In genomic region chr15:31469801-31470545, GRCh38 we compare ENCODE assay signal across 25 cellular contexts.
DNase-seq lines count a peak whose midpoint lies in the region; ATAC-seq and TF ChIP-seq lines count a peak whose summit lies in the region.
"Had no signal": no experiment of that assay in that cellular context is flagged by ENCODE, and none has a peak within 500 bp of the region (broad histone marks: within the 10 kb centered on the region; RNA-seq: fewer than 3 reads in every experiment).

No MANE protein-coding gene starts in this region.

- WGBS in H9 (ENCODE audit: extremely low coverage, insufficient read length, low lambda C conversion rate), result no CpG with 5 or more reads among the region's 6 CpGs

- no peaks in the 10 kb centered on the region for H3K27me3 ChIP-seq in H9 (ENCODE audit: insufficient read depth, low read length)
- H3K27me3 ChIP-seq: transverse colon had no signal

- H3K27me3 Mint-ChIP-seq in activated CD4-positive, alpha-beta T cell treated with anti-CD3 and anti-CD28 coated beads for 36 hours, result no peaks in the 10 kb centered on the region
- H3K27me3 Mint-ChIP-seq in H9 (ENCODE audit: low read depth) (peaks cover 5% of the 10 kb centered on the region), osteocyte (ENCODE audit: unreplicated experiment) (peaks cover 7% of the 10 kb centered on the region)
- no peaks in the 10 kb centered on the region for H3K27me3 Mint-ChIP-seq in activated CD8-positive, alpha-beta memory T cell treated with anti-CD3 and anti-CD28 coated beads, Interleukin-2, amount 10 ng/mL, durations not matched to agents 7 days and 5 days

- no peaks in the 10 kb centered on the region for H4K20me1 ChIP-seq in H9 (ENCODE audit: control insufficient read depth, insufficient read depth, insufficient read length)

- H3K9ac ChIP-seq in H9 (ENCODE audit: extremely low read depth, insufficient read length, low read length), result no peak overlapping the region

- no peak for ATAC-seq in activated CD4-positive, alpha-beta T cell treated with anti-CD3 and anti-CD28 coated beads for 36 hours
- no peak for ATAC-seq in activated CD8-positive, alpha-beta memory T cell treated with anti-CD3 and anti-CD28 coated beads, Interleukin-2, amount 10 ng/mL, durations not matched to agents 7 days and 5 days
- ATAC-seq: HCT116, K562, Panc1 had no signal

- no peak overlapping the region for H4K5ac ChIP-seq in H9 (ENCODE audit: insufficient read length, low read depth, low read length)

- peak overlapping the region; percentile 42 for H3K27ac Mint-ChIP-seq in activated CD4-positive, alpha-beta T cell treated with anti-CD3 and anti-CD28 coated beads for 36 hours
- H3K27ac Mint-ChIP-seq in H9 (no peak overlapping the region), osteocyte (ENCODE audit: unreplicated experiment) (no peak overlapping the region)
- H3K27ac Mint-ChIP-seq in activated CD8-positive, alpha-beta memory T cell treated with anti-CD3 and anti-CD28 coated beads, Interleukin-2, amount 10 ng/mL, durations not matched to agents 7 days and 5 days, result no peak overlapping the region
- H3K27ac Mint-ChIP-seq: mesothelial cell of epicardium had no signal

- no peak overlapping the region for H3K14ac ChIP-seq in H9 (ENCODE audit: insufficient read depth, low read length)

- no peak overlapping the region for H2BK5ac ChIP-seq in H9 (ENCODE audit: insufficient read length, low read length)

- no peaks in the 10 kb centered on the region for H3K23me2 ChIP-seq in H9 (ENCODE audit: insufficient read length, low read depth, low read length, poor library complexity, severe bottlenecking)

- H3K27ac ChIP-seq in H9 (ENCODE audit: insufficient read length, low read depth, low read length), result no peak overlapping the region
- H3K27ac ChIP-seq: transverse colon had no signal

- no peak for DNase-seq in activated CD4-positive, alpha-beta T cell treated with anti-CD3 and anti-CD28 coated beads for 36 hours
- DNase-seq in activated CD4-positive, alpha-beta T cell treated with anti-CD3 and anti-CD28 coated beads, Interleukin-2, amount 50 U/mL, for 48 hours, result no peak
- peak; percentile 9 for DNase-seq in H9
- DNase-seq in activated CD8-positive, alpha-beta memory T cell treated with anti-CD3 and anti-CD28 coated beads, Interleukin-2, amount 10 ng/mL, durations not matched to agents 7 days and 5 days, result peak; percentile 11
- DNase-seq in osteocyte (ENCODE audit: extremely low spot score, unreplicated experiment), result peak; percentile 53
- no peak for DNase-seq in DMS79 treated with DMSO at 0.1 percent for 48 hours (lab: John Stamatoyannopoulos, UW)
- no peak for DNase-seq in C1 segment of cervical spinal cord (lab: John Stamatoyannopoulos, UW)
- DNase-seq in inferior parietal cortex (ENCODE audit: extremely low spot score), result no peak
- DNase-seq: activated gamma-delta T cell; activated T-cell treated with anti-CD3 and anti-CD28 coated beads for 4 hours; GDM1; islet precursor cell; naive B cell; NCI-H1436; NCI-H510A; SIG-M5; stimulated activated CD4-positive, alpha-beta T cell treated with anti-CD3 and anti-CD28 coated beads, Interleukin-1b, Interleukin-23, amount 100 ng/mL, for 48 hours; stimulated activated CD8-positive, alpha-beta memory T cell treated with anti-CD3 and anti-CD28 coated beads, Interleukin-4, amount 100 ng/mL, for 48 hours; T1000; transverse colon had no signal

- no peak overlapping the region for H2AFZ ChIP-seq in H9 (ENCODE audit: low read length)

- POLR2A ChIA-PET in activated CD4-positive, alpha-beta T cell treated with anti-CD3 and anti-CD28 coated beads for 36 hours (lab: Charles Lee), result interaction anchor here (0.6 kb wide), 1 partner anchor 272 kb away, joined by 3 read pairs; no protein-coding TSS in a partner anchor

- no peak overlapping the region for H3K4ac ChIP-seq in H9 (ENCODE audit: low read depth, low read length)

- no peaks in the 10 kb centered on the region for H3K4me1 ChIP-seq in H9 (ENCODE audit: insufficient read depth, low read length)

- no peak overlapping the region for H3K56ac ChIP-seq in H9 (ENCODE audit: insufficient read length, low read depth, low read length)

- H3K23ac ChIP-seq in H9 (ENCODE audit: insufficient read length, low read depth, low read length), result no peak overlapping the region

- no peak overlapping the region for H3T11ph ChIP-seq in H9 (ENCODE audit: low read length)

- no peak overlapping the region for H2BK12ac ChIP-seq in H9 (ENCODE audit: insufficient read length, low read depth, low read length)

- H3K4me3 Mint-ChIP-seq in activated CD4-positive, alpha-beta T cell treated with anti-CD3 and anti-CD28 coated beads for 36 hours, result no peak overlapping the region
- H3K4me3 Mint-ChIP-seq in H9 (no peak overlapping the region), osteocyte (ENCODE audit: unreplicated experiment) (no peak overlapping the region)
- H3K4me3 Mint-ChIP-seq in activated CD8-positive, alpha-beta memory T cell treated with anti-CD3 and anti-CD28 coated beads, Interleukin-2, amount 10 ng/mL, durations not matched to agents 7 days and 5 days, result no peak overlapping the region
- H3K4me3 Mint-ChIP-seq: mesothelial cell of epicardium had no signal

- H3K36me3 Mint-ChIP-seq in activated CD4-positive, alpha-beta T cell treated with anti-CD3 and anti-CD28 coated beads for 36 hours (ENCODE audit: low read depth), result peaks cover 8% of the 10 kb centered on the region
- H3K36me3 Mint-ChIP-seq in H9 (ENCODE audit: insufficient read depth in 1 of 3, low read depth in 3 of 3) (no peaks in the 10 kb centered on the region), osteocyte (ENCODE audit: unreplicated experiment) (no peaks in the 10 kb centered on the region)
- H3K36me3 Mint-ChIP-seq in activated CD8-positive, alpha-beta memory T cell treated with anti-CD3 and anti-CD28 coated beads, Interleukin-2, amount 10 ng/mL, durations not matched to agents 7 days and 5 days, result peaks cover 2% of the 10 kb centered on the region
- H3K36me3 Mint-ChIP-seq: mesothelial cell of epicardium, naive B cell had no signal

- no peak overlapping the region for H2BK20ac ChIP-seq in H9 (ENCODE audit: low read depth, low read length, poor library complexity, severe bottlenecking)

- no peaks in the 10 kb centered on the region for H3K79me2 ChIP-seq in H9 (ENCODE audit: insufficient read depth, low read length)

- H3K18ac ChIP-seq in H9 (ENCODE audit: insufficient read length, low read depth, low read length), result no peak overlapping the region

- no peak overlapping the region for H2BK15ac ChIP-seq in H9 (ENCODE audit: low read depth, low read length)

- H3K4me1 Mint-ChIP-seq in activated CD4-positive, alpha-beta T cell treated with anti-CD3 and anti-CD28 coated beads for 36 hours, result peaks cover 33% of the 10 kb centered on the region
- H3K4me1 Mint-ChIP-seq in H9 (peaks cover 8 to 10% of the 10 kb centered on the region in 2 experiments), osteocyte (ENCODE audit: unreplicated experiment) (peaks cover 26% of the 10 kb centered on the region)
- H3K4me1 Mint-ChIP-seq in activated CD8-positive, alpha-beta memory T cell treated with anti-CD3 and anti-CD28 coated beads, Interleukin-2, amount 10 ng/mL, durations not matched to agents 7 days and 5 days, result peaks cover 31% of the 10 kb centered on the region

- H3K4me2 ChIP-seq in H9 (ENCODE audit: insufficient read depth, insufficient read length, low read length), result no peak overlapping the region
- H3K4me2 ChIP-seq: smooth muscle cell had no signal

- intact Hi-C loops in activated CD4-positive, alpha-beta T cell treated with anti-CD3 and anti-CD28 coated beads for 36 hours (cut with DNase I, micrococcal nuclease), result no loop called here

- CTCF ChIA-PET in activated CD4-positive, alpha-beta T cell treated with anti-CD3 and anti-CD28 coated beads for 36 hours (lab: Charles Lee), result interaction anchor here (0.6 to 0.7 kb wide), 3 partner anchors 13 to 338 kb away, joined by 3 read pairs; no protein-coding TSS in a partner anchor
- CTCF ChIA-PET in activated CD8-positive, alpha-beta memory T cell treated with anti-CD3 and anti-CD28 coated beads, Interleukin-2, amount 10 ng/mL, durations not matched to agents 7 days and 5 days (lab: Charles Lee), result interaction anchor here (4.0 to 7.9 kb wide), 2 partner anchors 19 to 30 kb away, joined by 33 to 65 read pairs; no protein-coding TSS in a partner anchor

- H2BK120ac ChIP-seq in H9 (ENCODE audit: low read depth, low read length, poor library complexity, severe bottlenecking), result no peak overlapping the region

- no peaks in the 10 kb centered on the region for H3K9me3 ChIP-seq in H9 (ENCODE audit: control insufficient read depth, low read depth, low read length)
- H3K9me3 ChIP-seq: transverse colon had no signal

- no peak overlapping the region for H4K8ac ChIP-seq in H9 (replicated peaks; ENCODE audit: insufficient read length, low read depth, low read length)

- peaks cover 4% of the 10 kb centered on the region for H3K9me3 Mint-ChIP-seq in activated CD4-positive, alpha-beta T cell treated with anti-CD3 and anti-CD28 coated beads for 36 hours (ENCODE audit: low read depth)
- H3K9me3 Mint-ChIP-seq in H9 (no peaks in the 10 kb centered on the region), osteocyte (ENCODE audit: unreplicated experiment) (no peaks in the 10 kb centered on the region)
- H3K9me3 Mint-ChIP-seq in activated CD8-positive, alpha-beta memory T cell treated with anti-CD3 and anti-CD28 coated beads, Interleukin-2, amount 10 ng/mL, durations not matched to agents 7 days and 5 days (ENCODE audit: low read depth), result no peaks in the 10 kb centered on the region
- H3K9me3 Mint-ChIP-seq: mesothelial cell of epicardium, naive B cell had no signal

- TF ChIP-seq CTCF in H9 (conservative IDR thresholded peaks at IDR 0.05), result no peak
- no peak for TF ChIP-seq CTCF in osteocyte (IDR thresholded peaks at IDR 0.05)

- no peaks in the 10 kb centered on the region for H3K79me1 ChIP-seq in H9 (ENCODE audit: insufficient read depth, low read depth, low read length, poor library complexity, severe bottlenecking)

- H2AK5ac ChIP-seq in H9 (ENCODE audit: insufficient read length, low read length), result no peak overlapping the region

- H4K91ac ChIP-seq in H9 (ENCODE audit: insufficient read length, low read depth, low read length), result no peak overlapping the region

Comparison
In these comparisons a context has a peak if more than half of its experiments do, and no peak if none do; other contexts are left out.
1. DNase-seq: peak in H9 (single experiment), activated CD8-positive, alpha-beta memory T cell treated with anti-CD3 and anti-CD28 coated beads, Interleukin-2, amount 10 ng/mL, durations not matched to agents 7 days and 5 days (single experiment) and osteocyte (single experiment); none in activated CD4-positive, alpha-beta T cell treated with anti-CD3 and anti-CD28 coated beads for 36 hours (single experiment), activated CD4-positive, alpha-beta T cell treated with anti-CD3 and anti-CD28 coated beads, Interleukin-2, amount 50 U/mL, for 48 hours (0 of 2), DMS79 treated with DMSO at 0.1 percent for 48 hours (single experiment), C1 segment of cervical spinal cord (0 of 14) and inferior parietal cortex (single experiment).